ENCODE assay signal across 23 cellular contexts in the genomic region with DNA sequence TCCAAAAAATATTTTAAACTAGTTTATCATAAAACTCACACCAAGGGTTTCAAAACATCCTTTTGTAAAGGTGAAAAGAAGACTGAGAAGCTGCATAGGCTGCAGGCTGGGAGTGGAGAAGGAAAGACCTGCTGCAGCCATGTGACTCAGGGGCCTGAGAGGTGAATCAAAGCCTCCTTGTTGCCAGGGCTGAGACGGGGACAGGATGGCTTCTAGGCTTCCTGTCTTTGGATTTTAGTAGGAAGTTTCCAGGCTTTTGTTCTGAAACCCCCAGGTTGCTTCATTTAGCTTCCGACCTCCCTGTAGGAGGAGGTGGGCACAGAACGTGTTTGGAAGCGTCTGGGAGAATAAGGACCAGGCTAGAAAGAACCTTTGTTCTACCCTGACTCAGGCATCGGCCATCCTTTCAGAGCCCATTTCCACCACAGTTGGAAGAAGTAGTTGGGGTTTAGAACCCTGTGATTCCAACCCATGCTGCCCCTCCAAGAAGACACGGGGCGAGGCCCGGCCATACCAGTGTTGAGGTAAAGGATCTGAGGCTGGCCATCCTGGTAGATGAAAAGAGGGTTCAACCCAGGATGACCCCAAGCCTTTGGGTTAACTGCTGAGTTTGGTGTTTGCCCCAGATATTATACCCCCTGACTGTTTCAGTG.
DNase-seq lines count a peak whose midpoint lies in the region; ATAC-seq, FAIRE-seq and TF ChIP-seq lines count a peak whose summit lies in the region.
"Had no signal": no experiment of that assay in that cellular context is flagged by ENCODE, and none has a peak within 500 bp of the region (broad histone marks: within the 10 kb centered on the region; RNA-seq: fewer than 3 reads in every experiment).

No MANE protein-coding gene starts in this region.

- H3K9ac ChIP-seq in DND-41 (ENCODE audit: low read depth, low read length) (no peak overlapping the region), HUES64 (ENCODE audit: low read depth, low read length) (no peak overlapping the region)

- H3K4me1 ChIP-seq in DND-41 (ENCODE audit: insufficient read depth, low read length) (peaks cover 61% of the 10 kb centered on the region), HUES64 (ENCODE audit: insufficient read depth, low read length) (peaks cover 26% of the 10 kb centered on the region)
- H3K4me1 ChIP-seq: SJSA1 had no signal

- H3K36me3 ChIP-seq in DND-41 (ENCODE audit: insufficient read depth, low read length) (no peaks in the 10 kb centered on the region), HUES64 (ENCODE audit: insufficient read depth, low read length) (no peaks in the 10 kb centered on the region), bronchial epithelial cell (ENCODE audit: control insufficient read depth, insufficient read depth, low read length) (no peaks in the 10 kb centered on the region)
- H3K36me3 ChIP-seq: SJSA1 had no signal

- FAIRE-seq in bronchial epithelial cell (lab: Jason Lieb, UNC), result no peak
- FAIRE-seq: A549, D721Med had no signal

- H2AFZ ChIP-seq in DND-41 (ENCODE audit: low read depth, low read length), result no peak overlapping the region

- DNase-seq in DND-41 (no peak), bronchial epithelial cell (ENCODE audit: low read depth) (peak; percentile 10), kidney tubule cell (ENCODE audit: low spot score) (peak; percentile 53)
- DNase-seq in central memory CD4-positive, alpha-beta T cell, result no peak
- DNase-seq in stimulated activated naive CD4-positive, alpha-beta T cell (lab: John Stamatoyannopoulos, UW), result no peak
- DNase-seq: DMS53, EL, HCEC 1CT, KG1, MV-4-11, NCI-H1105 treated with DMSO at 0.1 percent for 48 hours, NCI-H2081, NCI-H2171, NCI-H345, NCI-H524 treated with DMSO at 0.1 percent for 48 hours, NCI-H82 had no signal

- H3K27ac ChIP-seq in DND-41 (ENCODE audit: low read length), result peak overlapping the region; percentile 20; the same call in 1 of the 2 replicates
- H3K27ac ChIP-seq in HUES64 (ENCODE audit: low read depth, low read length), result peak overlapping the region; percentile 6; the same call in 1 of the 2 replicates
- H3K27ac ChIP-seq: SJSA1 had no signal

- no peak for ATAC-seq in DND-41 (ENCODE audit: insufficient read depth, low read depth)
- ATAC-seq in GM21515 (IDR thresholded peaks at IDR 0.05; ENCODE audit: unreplicated experiment), result no peak
- no peak for ATAC-seq in GM18511 (IDR thresholded peaks at IDR 0.05; ENCODE audit: unreplicated experiment)
- ATAC-seq: A549, Right ventricle myocardium inferior had no signal

- H3K9me3 ChIP-seq in DND-41 (ENCODE audit: insufficient read depth, low read length, severe bottlenecking), result no peaks in the 10 kb centered on the region
- H3K9me3 ChIP-seq in HUES64 (ENCODE audit: insufficient read depth, low read depth, low read length), result no peaks in the 10 kb centered on the region
- H3K9me3 ChIP-seq: A549, SJSA1 had no signal

- no peak overlapping the region for H3K4me3 ChIP-seq in DND-41 (ENCODE audit: low read depth in 1 of 2, low read length in 2 of 2)
- no peak overlapping the region for H3K4me3 ChIP-seq in HUES64 (ENCODE audit: low read length)
- H3K4me3 ChIP-seq in bronchial epithelial cell (ENCODE audit: low read depth, low read length), result no peak overlapping the region
- H3K4me3 ChIP-seq: A549, SJSA1 had no signal

- no peaks in the 10 kb centered on the region for H4K20me1 ChIP-seq in DND-41 (ENCODE audit: insufficient read depth, low read length)

- H3K4me2 ChIP-seq in DND-41 (ENCODE audit: insufficient read depth, low read length), result no peak overlapping the region
- H3K4me2 ChIP-seq: A549 had no signal

- H3K79me2 ChIP-seq in DND-41 (ENCODE audit: insufficient read depth, low read length), result no peaks in the 10 kb centered on the region

- no peaks in the 10 kb centered on the region for H3K27me3 ChIP-seq in DND-41 (ENCODE audit: insufficient read depth, low read length, poor library complexity)
- H3K27me3 ChIP-seq in HUES64 (ENCODE audit: insufficient read depth, low read length), result no peaks in the 10 kb centered on the region
- no peaks in the 10 kb centered on the region for H3K27me3 ChIP-seq in bronchial epithelial cell (ENCODE audit: control insufficient read depth, insufficient read depth, low read length)
- H3K27me3 ChIP-seq: SJSA1 had no signal

- 74% methylated on average over 8 of the region's 8 CpGs for WGBS in HUES64

- TF ChIP-seq CTCF in DND-41 (IDR thresholded peaks at IDR 0.05; ENCODE audit: borderline replicate concordance, extremely low read depth, low read length, poor library complexity, severe bottlenecking) (no peak), bronchial epithelial cell (IDR thresholded peaks at IDR 0.05; ENCODE audit: insufficient read depth, low read length, severe bottlenecking) (no peak)

Comparison
In these comparisons a context has a peak if more than half of its experiments do, and no peak if none do; other contexts are left out.
1. DNase-seq: peak in bronchial epithelial cell (single experiment) and kidney tubule cell (single experiment); none in DND-41 (single experiment), central memory CD4-positive, alpha-beta T cell (single experiment) and stimulated activated naive CD4-positive, alpha-beta T cell (0 of 6).